ENCODE assay signal across 4 cellular contexts in the genomic region with DNA sequence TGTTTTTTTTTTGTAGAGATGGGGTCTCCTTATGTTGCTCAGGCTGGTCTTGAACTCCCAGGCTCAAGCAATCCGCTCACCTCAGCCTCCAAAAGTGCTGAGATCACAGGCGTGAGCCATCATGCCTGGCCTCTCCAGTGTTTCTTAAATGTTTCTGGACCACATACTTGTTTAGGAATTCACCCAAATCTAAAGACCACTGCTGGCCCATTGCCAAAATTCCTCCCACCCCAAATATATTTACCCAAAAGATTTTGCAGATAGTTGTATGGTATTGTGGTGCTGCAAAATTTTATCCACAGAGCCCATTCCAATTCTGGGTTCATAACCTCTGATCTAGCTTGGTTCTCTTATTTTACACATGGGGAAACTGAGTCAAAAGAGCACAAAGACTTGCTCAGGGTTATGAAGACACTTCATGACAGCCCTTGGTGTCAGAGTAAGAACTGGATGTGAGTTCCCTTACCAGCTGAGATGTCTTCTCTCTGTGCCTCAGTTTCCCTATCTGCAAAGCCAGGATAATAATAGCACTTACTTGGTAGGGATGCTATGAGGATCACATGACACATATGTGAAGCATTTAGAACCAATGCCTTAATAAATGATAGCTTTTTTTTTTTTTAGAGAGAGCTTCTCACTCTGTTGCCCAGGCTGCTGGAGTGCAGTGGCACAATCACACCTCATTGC.
TF ChIP-seq lines count a peak whose summit lies in the region.

No MANE protein-coding gene starts in this region.

TF ChIP-seq in SK-N-SH, 30 proteins besides CTCF, POLR2A, EP300 and RAD21:
- no peak for TF ChIP-seq GATA2 (CRISPR knock-in tag; IDR thresholded peaks at IDR 0.05)
- TF ChIP-seq NFIC (IDR thresholded peaks at IDR 0.05; ENCODE audit: borderline replicate concordance) = peak; percentile 27; the same call in 1 of the 2 replicates

TF ChIP-seq in SK-N-SH treated with all-trans-retinoic acid at 6 μM for 48 hours, 23 proteins besides CTCF, POLR2A, EP300 and RAD21 (continues in another document):
- TF ChIP-seq TCF4 (CRISPR knock-in tag; IDR thresholded peaks at IDR 0.05; ENCODE audit: borderline replicate concordance) = no peak
- TF ChIP-seq SNAI2 (CRISPR knock-in tag; IDR thresholded peaks at IDR 0.05) = no peak
- no peak for TF ChIP-seq RARB (CRISPR knock-in tag; IDR thresholded peaks at IDR 0.05)
- TF ChIP-seq, protein P1, sequence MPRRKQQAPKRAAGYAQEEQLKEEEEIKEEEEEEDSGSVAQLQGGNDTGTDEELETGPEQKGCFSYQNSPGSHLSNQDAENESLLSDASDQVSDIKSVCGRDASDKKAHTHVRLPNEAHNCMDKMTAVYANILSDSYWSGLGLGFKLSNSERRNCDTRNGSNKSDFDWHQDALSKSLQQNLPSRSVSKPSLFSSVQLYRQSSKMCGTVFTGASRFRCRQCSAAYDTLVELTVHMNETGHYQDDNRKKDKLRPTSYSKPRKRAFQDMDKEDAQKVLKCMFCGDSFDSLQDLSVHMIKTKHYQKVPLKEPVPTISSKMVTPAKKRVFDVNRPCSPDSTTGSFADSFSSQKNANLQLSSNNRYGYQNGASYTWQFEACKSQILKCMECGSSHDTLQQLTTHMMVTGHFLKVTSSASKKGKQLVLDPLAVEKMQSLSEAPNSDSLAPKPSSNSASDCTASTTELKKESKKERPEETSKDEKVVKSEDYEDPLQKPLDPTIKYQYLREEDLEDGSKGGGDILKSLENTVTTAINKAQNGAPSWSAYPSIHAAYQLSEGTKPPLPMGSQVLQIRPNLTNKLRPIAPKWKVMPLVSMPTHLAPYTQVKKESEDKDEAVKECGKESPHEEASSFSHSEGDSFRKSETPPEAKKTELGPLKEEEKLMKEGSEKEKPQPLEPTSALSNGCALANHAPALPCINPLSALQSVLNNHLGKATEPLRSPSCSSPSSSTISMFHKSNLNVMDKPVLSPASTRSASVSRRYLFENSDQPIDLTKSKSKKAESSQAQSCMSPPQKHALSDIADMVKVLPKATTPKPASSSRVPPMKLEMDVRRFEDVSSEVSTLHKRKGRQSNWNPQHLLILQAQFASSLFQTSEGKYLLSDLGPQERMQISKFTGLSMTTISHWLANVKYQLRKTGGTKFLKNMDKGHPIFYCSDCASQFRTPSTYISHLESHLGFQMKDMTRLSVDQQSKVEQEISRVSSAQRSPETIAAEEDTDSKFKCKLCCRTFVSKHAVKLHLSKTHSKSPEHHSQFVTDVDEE (CRISPR knock-in tag; IDR thresholded peaks at IDR 0.05) = no peak
- TF ChIP-seq GLIS3 (CRISPR knock-in tag; IDR thresholded peaks at IDR 0.05) = no peak
- TF ChIP-seq ZFP3 (CRISPR knock-in tag; IDR thresholded peaks at IDR 0.05) = no peak
- TF ChIP-seq ISL1 (CRISPR knock-in tag; IDR thresholded peaks at IDR 0.05) = no peak
- no peak for TF ChIP-seq ESRRG (CRISPR knock-in tag; IDR thresholded peaks at IDR 0.05)
- TF ChIP-seq ZC3H10 (CRISPR knock-in tag; IDR thresholded peaks at IDR 0.05) = no peak
- TF ChIP-seq BACH2 (CRISPR knock-in tag; IDR thresholded peaks at IDR 0.05; ENCODE audit: borderline replicate concordance) = no peak
- TF ChIP-seq, protein P2, sequence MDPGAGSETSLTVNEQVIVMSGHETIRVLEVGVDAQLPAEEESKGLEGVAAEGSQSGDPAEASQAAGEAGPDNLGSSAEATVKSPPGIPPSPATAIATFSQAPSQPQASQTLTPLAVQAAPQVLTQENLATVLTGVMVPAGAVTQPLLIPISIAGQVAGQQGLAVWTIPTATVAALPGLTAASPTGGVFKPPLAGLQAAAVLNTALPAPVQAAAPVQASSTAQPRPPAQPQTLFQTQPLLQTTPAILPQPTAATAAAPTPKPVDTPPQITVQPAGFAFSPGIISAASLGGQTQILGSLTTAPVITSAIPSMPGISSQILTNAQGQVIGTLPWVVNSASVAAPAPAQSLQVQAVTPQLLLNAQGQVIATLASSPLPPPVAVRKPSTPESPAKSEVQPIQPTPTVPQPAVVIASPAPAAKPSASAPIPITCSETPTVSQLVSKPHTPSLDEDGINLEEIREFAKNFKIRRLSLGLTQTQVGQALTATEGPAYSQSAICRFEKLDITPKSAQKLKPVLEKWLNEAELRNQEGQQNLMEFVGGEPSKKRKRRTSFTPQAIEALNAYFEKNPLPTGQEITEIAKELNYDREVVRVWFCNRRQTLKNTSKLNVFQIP (CRISPR knock-in tag; IDR thresholded peaks at IDR 0.05; ENCODE audit: borderline replicate concordance, low read depth) = no peak
- TF ChIP-seq CSDC2 (CRISPR knock-in tag; IDR thresholded peaks at IDR 0.05) = no peak
- TF ChIP-seq TOX (CRISPR knock-in tag; IDR thresholded peaks at IDR 0.05; ENCODE audit: borderline replicate concordance) = no peak

TF ChIP-seq in K562, 482 proteins besides CTCF, POLR2A, EP300 and RAD21:
- no peak for TF ChIP-seq ZNF699 (CRISPR knock-in tag; IDR thresholded peaks at IDR 0.05; ENCODE audit: insufficient replicate concordance)
- 0 out of 2 replicates have a peak, but pooled peaks have one; percentile 19 for TF ChIP-seq ZNF507 (tag; conservative IDR thresholded peaks at IDR 0.05)
- peak; percentile 39; the same call in 1 of the 2 replicates for TF ChIP-seq ADNP (tag; IDR thresholded peaks at IDR 0.05)
- TF ChIP-seq, protein P3, sequence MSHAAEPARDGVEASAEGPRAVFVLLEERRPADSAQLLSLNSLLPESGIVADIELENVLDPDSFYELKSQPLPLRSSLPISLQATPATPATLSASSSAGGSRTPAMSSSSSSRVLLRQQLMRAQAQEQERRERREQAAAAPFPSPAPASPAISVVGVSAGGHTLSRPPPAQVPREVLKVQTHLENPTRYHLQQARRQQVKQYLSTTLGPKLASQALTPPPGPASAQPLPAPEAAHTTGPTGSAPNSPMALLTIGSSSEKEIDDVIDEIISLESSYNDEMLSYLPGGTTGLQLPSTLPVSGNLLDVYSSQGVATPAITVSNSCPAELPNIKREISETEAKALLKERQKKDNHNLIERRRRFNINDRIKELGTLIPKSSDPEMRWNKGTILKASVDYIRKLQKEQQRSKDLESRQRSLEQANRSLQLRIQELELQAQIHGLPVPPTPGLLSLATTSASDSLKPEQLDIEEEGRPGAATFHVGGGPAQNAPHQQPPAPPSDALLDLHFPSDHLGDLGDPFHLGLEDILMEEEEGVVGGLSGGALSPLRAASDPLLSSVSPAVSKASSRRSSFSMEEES (CRISPR knock-in tag; IDR thresholded peaks at IDR 0.05) = peak; percentile 58
- TF ChIP-seq NFIC (IDR thresholded peaks at IDR 0.05) = peak; percentile 88
- TF ChIP-seq NFIX (CRISPR knock-in tag; IDR thresholded peaks at IDR 0.05; ENCODE audit: low read depth) = peak; percentile 79
- TF ChIP-seq, protein P4, sequence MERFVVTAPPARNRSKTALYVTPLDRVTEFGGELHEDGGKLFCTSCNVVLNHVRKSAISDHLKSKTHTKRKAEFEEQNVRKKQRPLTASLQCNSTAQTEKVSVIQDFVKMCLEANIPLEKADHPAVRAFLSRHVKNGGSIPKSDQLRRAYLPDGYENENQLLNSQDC (CRISPR knock-in tag; IDR thresholded peaks at IDR 0.05) = no peak
- no peak for TF ChIP-seq ZNF217 (CRISPR knock-in tag; IDR thresholded peaks at IDR 0.05)
- no peak for TF ChIP-seq HNRNPH1 (optimal IDR thresholded peaks at IDR 0.05; ENCODE audit: low read depth, low read length)
- no peak for TF ChIP-seq ZNF354B (CRISPR knock-in tag; IDR thresholded peaks at IDR 0.05)
TF ChIP-seq in K562: peak in this region for 5.

TF ChIP-seq in liver, 16 proteins besides CTCF, POLR2A, EP300 and RAD21:
- TF ChIP-seq GABPA (IDR thresholded peaks at IDR 0.05 in 1 of 2, conservative IDR thresholded peaks at IDR 0.05 in 1 of 2) (no peak), EGR1 (IDR thresholded peaks at IDR 0.05; ENCODE audit: low read depth in 2 of 2) (no peak), RXRA (IDR thresholded peaks at IDR 0.05) (no peak), HNF4G (IDR thresholded peaks at IDR 0.05) (no peak), YY1 (IDR thresholded peaks at IDR 0.05) (no peak), HNF4A (conservative IDR thresholded peaks at IDR 0.05) (no peak), FOXA1 (IDR thresholded peaks at IDR 0.05) (no peak), TAF1 (conservative IDR thresholded peaks at IDR 0.05) (no peak), JUND (IDR thresholded peaks at IDR 0.05) (no peak), SP1 (IDR thresholded peaks at IDR 0.05) (no peak), NR2F2 (IDR thresholded peaks at IDR 0.05) (no peak)
- TF ChIP-seq, protein P5, sequence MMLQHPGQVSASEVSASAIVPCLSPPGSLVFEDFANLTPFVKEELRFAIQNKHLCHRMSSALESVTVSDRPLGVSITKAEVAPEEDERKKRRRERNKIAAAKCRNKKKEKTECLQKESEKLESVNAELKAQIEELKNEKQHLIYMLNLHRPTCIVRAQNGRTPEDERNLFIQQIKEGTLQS (IDR thresholded peaks at IDR 0.05) = no peak
- TF ChIP-seq, protein P6, sequence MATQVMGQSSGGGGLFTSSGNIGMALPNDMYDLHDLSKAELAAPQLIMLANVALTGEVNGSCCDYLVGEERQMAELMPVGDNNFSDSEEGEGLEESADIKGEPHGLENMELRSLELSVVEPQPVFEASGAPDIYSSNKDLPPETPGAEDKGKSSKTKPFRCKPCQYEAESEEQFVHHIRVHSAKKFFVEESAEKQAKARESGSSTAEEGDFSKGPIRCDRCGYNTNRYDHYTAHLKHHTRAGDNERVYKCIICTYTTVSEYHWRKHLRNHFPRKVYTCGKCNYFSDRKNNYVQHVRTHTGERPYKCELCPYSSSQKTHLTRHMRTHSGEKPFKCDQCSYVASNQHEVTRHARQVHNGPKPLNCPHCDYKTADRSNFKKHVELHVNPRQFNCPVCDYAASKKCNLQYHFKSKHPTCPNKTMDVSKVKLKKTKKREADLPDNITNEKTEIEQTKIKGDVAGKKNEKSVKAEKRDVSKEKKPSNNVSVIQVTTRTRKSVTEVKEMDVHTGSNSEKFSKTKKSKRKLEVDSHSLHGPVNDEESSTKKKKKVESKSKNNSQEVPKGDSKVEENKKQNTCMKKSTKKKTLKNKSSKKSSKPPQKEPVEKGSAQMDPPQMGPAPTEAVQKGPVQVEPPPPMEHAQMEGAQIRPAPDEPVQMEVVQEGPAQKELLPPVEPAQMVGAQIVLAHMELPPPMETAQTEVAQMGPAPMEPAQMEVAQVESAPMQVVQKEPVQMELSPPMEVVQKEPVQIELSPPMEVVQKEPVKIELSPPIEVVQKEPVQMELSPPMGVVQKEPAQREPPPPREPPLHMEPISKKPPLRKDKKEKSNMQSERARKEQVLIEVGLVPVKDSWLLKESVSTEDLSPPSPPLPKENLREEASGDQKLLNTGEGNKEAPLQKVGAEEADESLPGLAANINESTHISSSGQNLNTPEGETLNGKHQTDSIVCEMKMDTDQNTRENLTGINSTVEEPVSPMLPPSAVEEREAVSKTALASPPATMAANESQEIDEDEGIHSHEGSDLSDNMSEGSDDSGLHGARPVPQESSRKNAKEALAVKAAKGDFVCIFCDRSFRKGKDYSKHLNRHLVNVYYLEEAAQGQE (IDR thresholded peaks at IDR 0.05) = no peak
- TF ChIP-seq, protein P7, sequence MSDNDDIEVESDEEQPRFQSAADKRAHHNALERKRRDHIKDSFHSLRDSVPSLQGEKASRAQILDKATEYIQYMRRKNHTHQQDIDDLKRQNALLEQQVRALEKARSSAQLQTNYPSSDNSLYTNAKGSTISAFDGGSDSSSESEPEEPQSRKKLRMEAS (IDR thresholded peaks at IDR 0.05) = no peak
- TF ChIP-seq, protein P8, sequence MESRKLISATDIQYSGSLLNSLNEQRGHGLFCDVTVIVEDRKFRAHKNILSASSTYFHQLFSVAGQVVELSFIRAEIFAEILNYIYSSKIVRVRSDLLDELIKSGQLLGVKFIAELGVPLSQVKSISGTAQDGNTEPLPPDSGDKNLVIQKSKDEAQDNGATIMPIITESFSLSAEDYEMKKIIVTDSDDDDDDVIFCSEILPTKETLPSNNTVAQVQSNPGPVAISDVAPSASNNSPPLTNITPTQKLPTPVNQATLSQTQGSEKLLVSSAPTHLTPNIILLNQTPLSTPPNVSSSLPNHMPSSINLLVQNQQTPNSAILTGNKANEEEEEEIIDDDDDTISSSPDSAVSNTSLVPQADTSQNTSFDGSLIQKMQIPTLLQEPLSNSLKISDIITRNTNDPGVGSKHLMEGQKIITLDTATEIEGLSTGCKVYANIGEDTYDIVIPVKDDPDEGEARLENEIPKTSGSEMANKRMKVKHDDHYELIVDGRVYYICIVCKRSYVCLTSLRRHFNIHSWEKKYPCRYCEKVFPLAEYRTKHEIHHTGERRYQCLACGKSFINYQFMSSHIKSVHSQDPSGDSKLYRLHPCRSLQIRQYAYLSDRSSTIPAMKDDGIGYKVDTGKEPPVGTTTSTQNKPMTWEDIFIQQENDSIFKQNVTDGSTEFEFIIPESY (IDR thresholded peaks at IDR 0.05) = no peak
